ENCODE assay signal across 13 cellular contexts in the genomic region with DNA sequence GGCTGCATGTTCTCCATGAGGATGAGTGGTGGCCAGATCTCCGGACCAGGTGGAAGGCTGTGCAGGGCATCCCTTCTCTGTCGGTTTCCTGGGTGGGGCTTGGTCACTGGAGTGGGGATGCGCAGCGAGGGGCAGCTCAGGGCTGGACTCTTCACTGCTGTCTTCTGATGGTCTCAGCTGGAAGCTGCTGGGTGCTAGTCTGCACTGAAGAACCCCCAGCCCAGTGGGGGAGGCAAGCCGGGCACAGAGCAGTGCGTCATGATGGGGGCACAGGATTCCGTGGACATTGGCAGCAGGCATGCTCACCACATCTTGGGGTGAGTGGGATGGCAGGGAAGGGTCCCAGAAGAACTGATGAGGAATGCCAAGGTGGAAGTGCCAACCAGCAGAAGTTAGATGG. TPM values are rescaled to one million over a fixed set of nuclear protein-coding genes. Genes with fewer than 3 reads are reported as not detected.
DNase-seq lines count a peak whose midpoint lies in the region; ATAC-seq, FAIRE-seq and TF ChIP-seq lines count a peak whose summit lies in the region.
"Had no signal": no experiment of that assay in that cellular context is flagged by ENCODE, and none has a peak within 500 bp of the region (broad histone marks: within the 10 kb centered on the region; RNA-seq: fewer than 3 reads in every experiment).

No MANE protein-coding gene starts in this region.

- no peaks in the 10 kb centered on the region for H3K79me2 ChIP-seq in astrocyte (ENCODE audit: insufficient read depth, low read length)

- POLR2A ChIA-PET in IMR-90 (lab: Charles Lee; ENCODE audit: unreplicated experiment): no interaction called here

- 100% methylated on average over 2 of the region's 7 CpGs; no CpG with 5 or more reads in 1 of the 2 experiments for WGBS in IMR-90 (ENCODE audit: extremely low coverage in 2 of 2, insufficient read length in 1 of 2), 2 experiments
- 87 to 90% (median 90%) methylated on average over 7 of the region's 7 CpGs for WGBS in ovary, 3 donors

- H4K91ac ChIP-seq in IMR-90 (ENCODE audit: insufficient read depth, low read depth, low read length): peak overlapping the region; percentile 95

- no TSS peak for BruUV-seq in IMR-90 (replicated peaks; lab: Mats Ljungman, UMichigan)

- H3K36me3 ChIP-seq in IMR-90 (ENCODE audit: control insufficient read depth, insufficient read depth, low read length) (no peaks in the 10 kb centered on the region), astrocyte (ENCODE audit: insufficient read depth, low read length) (no peaks in the 10 kb centered on the region), ovary (no peaks in the 10 kb centered on the region), uterus (no peaks in the 10 kb centered on the region)

- no peak for TF ChIP-seq RAD21 in IMR-90 (IDR thresholded peaks at IDR 0.05; ENCODE audit: low read length)

- H2BK15ac ChIP-seq in IMR-90 (ENCODE audit: low read depth, low read length): peak overlapping the region; percentile 45; the same call in 2 of the 3 replicates

- DNase-seq in IMR-90: no peak
- DNase-seq in astrocyte (ENCODE audit: low read depth): no peak
- no peak for DNase-seq in ovary
- DNase-seq in uterus: no peak
- DNase-seq in T1000 (lab: John Stamatoyannopoulos, UW): no peak
- DNase-seq in NOMO-1 treated with dmso at 0.1 percent for 144 hours (lab: John Stamatoyannopoulos, UW; ENCODE audit: unreplicated experiment): no peak
- no peak for DNase-seq in effector memory CD8-positive, alpha-beta T cell
- DNase-seq in H4 (ENCODE audit: low spot score): no peak
- DNase-seq: C1 segment of cervical spinal cord, DMS153, NCI-H1417 treated with DMSO at 0.1 percent for 48 hours, NCI-H2029, NCI-H82 had no signal

- no peak overlapping the region for H3K4me3 ChIP-seq in IMR-90 (ENCODE audit: insufficient read depth, low read depth, low read length)
- H3K4me3 ChIP-seq in astrocyte (ENCODE audit: insufficient read depth, low read depth, low read length): no peak overlapping the region
- no peak overlapping the region for H3K4me3 ChIP-seq in ovary
- no peak overlapping the region for H3K4me3 ChIP-seq in uterus

- H2AFZ ChIP-seq in IMR-90 (replicated peaks; ENCODE audit: low read length, poor library complexity): no peak overlapping the region
- no peak overlapping the region for H2AFZ ChIP-seq in astrocyte (ENCODE audit: low read depth, low read length)

- no peak for ATAC-seq in IMR-90 (ENCODE audit: low read depth)
- ATAC-seq in effector memory CD8-positive, alpha-beta T cell (replicated peaks): no peak

- H3K9ac ChIP-seq in IMR-90 (ENCODE audit: low read depth, low read length): no peak overlapping the region
- H3K9ac ChIP-seq in astrocyte (ENCODE audit: low read length): peak overlapping the region; percentile 8

- H3K9me3 ChIP-seq in IMR-90 (ENCODE audit: control insufficient read depth, insufficient read depth, low read length) (no peaks in the 10 kb centered on the region), astrocyte (ENCODE audit: insufficient read depth, low read depth, low read length) (no peaks in the 10 kb centered on the region), ovary (no peaks in the 10 kb centered on the region), uterus (no peaks in the 10 kb centered on the region)

- peak overlapping the region; percentile 17 to 88; a peak in 3 of 4 replicates for H4K8ac ChIP-seq in IMR-90 (ENCODE audit: low read depth in 2 of 2, low read length in 2 of 2)

- H3K27me3 Mint-ChIP-seq in astrocyte (ENCODE audit: low read depth, unreplicated experiment): peaks cover 3% of the 10 kb centered on the region
- peaks cover 0 to 5% of the 10 kb centered on the region in 2 donors for H3K27me3 Mint-ChIP-seq in effector memory CD8-positive, alpha-beta T cell

- peak overlapping the region; percentile 67 for H2AK9ac ChIP-seq in IMR-90 (replicated peaks; ENCODE audit: low read depth, low read length, poor library complexity)

- H3K23ac ChIP-seq in IMR-90 (ENCODE audit: low read depth, low read length): peak overlapping the region; percentile 91

- H3K14ac ChIP-seq in IMR-90 (replicated peaks; ENCODE audit: low read depth, low read length): peak overlapping the region; percentile 96

- peaks cover 31% of the 10 kb centered on the region for H3K9me1 ChIP-seq in IMR-90 (ENCODE audit: insufficient read depth, low read length)

- no peak overlapping the region for H3K4me2 ChIP-seq in IMR-90 (ENCODE audit: low read depth, low read length)
- no peak overlapping the region for H3K4me2 ChIP-seq in astrocyte (ENCODE audit: low read length)

- H3K4me1 Mint-ChIP-seq in astrocyte (ENCODE audit: low read depth, unreplicated experiment): peaks cover 18% of the 10 kb centered on the region
- H3K4me1 Mint-ChIP-seq in effector memory CD8-positive, alpha-beta T cell (ENCODE audit: low read depth in 2 of 2): no peaks in the 10 kb centered on the region

- peak overlapping the region; percentile 58 for H3K27ac ChIP-seq in IMR-90 (ENCODE audit: insufficient read depth, low read length)
- no peak overlapping the region for H3K27ac ChIP-seq in astrocyte (ENCODE audit: low read depth, low read length)
- peak overlapping the region; percentile 42 to 71 for H3K27ac ChIP-seq in ovary
- peak overlapping the region; percentile 68 to 84 for H3K27ac ChIP-seq in uterus

- peak overlapping the region; percentile 98 for H2BK120ac ChIP-seq in IMR-90 (ENCODE audit: low read depth, low read length)

- peak overlapping the region; percentile 80 for H4K5ac ChIP-seq in IMR-90 (ENCODE audit: low read depth, low read length)

- peak overlapping the region; percentile 97 for H3K4ac ChIP-seq in IMR-90 (ENCODE audit: low read depth, low read length)

- peaks cover 35 to 51% of the 10 kb centered on the region in 2 experiments for H3K79me1 ChIP-seq in IMR-90 (ENCODE audit: low read depth in 1 of 2, low read length in 2 of 2)

- TF ChIP-seq CTCF in IMR-90 (conservative IDR thresholded peaks at IDR 0.05; ENCODE audit: low read depth, low read length) (no peak), astrocyte (IDR thresholded peaks at IDR 0.05; ENCODE audit: insufficient read depth, low read depth, low read length) (no peak), ovary (IDR thresholded peaks at IDR 0.05) (no peak), uterus (IDR thresholded peaks at IDR 0.05) (no peak)

- H2BK5ac ChIP-seq in IMR-90 (ENCODE audit: low read depth, low read length, poor library complexity, severe bottlenecking): peak overlapping the region; percentile 44

- no peak overlapping the region for H3K4me3 Mint-ChIP-seq in astrocyte (ENCODE audit: unreplicated experiment)
- H3K4me3 Mint-ChIP-seq in effector memory CD8-positive, alpha-beta T cell: no peak overlapping the region

- TF ChIP-seq POLR2A in IMR-90 (IDR thresholded peaks at IDR 0.05; ENCODE audit: low read depth, low read length): no peak
- no peak for TF ChIP-seq POLR2A in ovary (IDR thresholded peaks at IDR 0.05)
- TF ChIP-seq POLR2A in uterus (IDR thresholded peaks at IDR 0.05): no peak

- H3K27me3 ChIP-seq in IMR-90 (ENCODE audit: control insufficient read depth, insufficient read depth, low read length) (no peaks in the 10 kb centered on the region), astrocyte (ENCODE audit: insufficient read depth, low read length) (no peaks in the 10 kb centered on the region), ovary (no peaks in the 10 kb centered on the region), uterus (no peaks in the 10 kb centered on the region)

- H3K9me3 Mint-ChIP-seq in astrocyte (ENCODE audit: unreplicated experiment): peaks cover 3% of the 10 kb centered on the region
- H3K9me3 Mint-ChIP-seq in effector memory CD8-positive, alpha-beta T cell: no peaks in the 10 kb centered on the region

- H3K27ac Mint-ChIP-seq in astrocyte (ENCODE audit: unreplicated experiment): peak overlapping the region; percentile 80
- H3K27ac Mint-ChIP-seq in effector memory CD8-positive, alpha-beta T cell: no peak overlapping the region

- H3K18ac ChIP-seq in IMR-90 (ENCODE audit: low read depth, low read length): peak overlapping the region; percentile 91

- in situ Hi-C loops in IMR-90 (cut with MboI; ENCODE audit: low sequenced_read_pairs): no loop called here

- no peaks in the 10 kb centered on the region for H3K36me3 Mint-ChIP-seq in astrocyte (ENCODE audit: low read depth, unreplicated experiment)
- peaks cover 3% of the 10 kb centered on the region for H3K36me3 Mint-ChIP-seq in effector memory CD8-positive, alpha-beta T cell (ENCODE audit: insufficient read depth)

- no peak for FAIRE-seq in astrocyte (lab: Jason Lieb, UNC)

- CTCF ChIA-PET in IMR-90 (lab: Yijun Ruan, JAX): interaction anchor here (0.6 kb wide), 1 partner anchor 159 kb away, joined by 4 read pairs; no protein-coding TSS in a partner anchor

- H3K4me1 ChIP-seq in IMR-90 (ENCODE audit: control insufficient read depth, insufficient read depth, low read length): peaks cover 32% of the 10 kb centered on the region
- H3K4me1 ChIP-seq in astrocyte (ENCODE audit: insufficient read depth, low read length): peaks cover 19% of the 10 kb centered on the region
- peaks cover 6% of the 10 kb centered on the region for H3K4me1 ChIP-seq in ovary (ENCODE audit: insufficient read depth)
- H3K4me1 ChIP-seq in uterus: no peaks in the 10 kb centered on the region

- peak overlapping the region; percentile 91 for H2AK5ac ChIP-seq in IMR-90 (ENCODE audit: low read depth, low read length)

- peak overlapping the region; percentile 80; the same call in 1 of the 2 replicates for H3K56ac ChIP-seq in IMR-90 (ENCODE audit: extremely low read depth, insufficient read depth, low read length)

- TF ChIP-seq EP300 in ovary (IDR thresholded peaks at IDR 0.05): no peak

- H4K20me1 ChIP-seq in IMR-90 (ENCODE audit: insufficient read depth, low read length) (no peaks in the 10 kb centered on the region), astrocyte (ENCODE audit: insufficient read depth, low read length) (no peaks in the 10 kb centered on the region)

- intact Hi-C loops in IMR-90 (cut with micrococcal nuclease): loop anchor here (1.0 to 5.0 kb wide), 2 partner anchors 36 to 88 kb away; no protein-coding TSS in a partner anchor
- intact Hi-C loops in ovary (cut with DNase I): no loop called here
- intact Hi-C loops in uterus (cut with DNase I; ENCODE audit: low total_unique reads): no loop called here

- H2BK20ac ChIP-seq in IMR-90 (ENCODE audit: low read depth, low read length): peak overlapping the region; percentile 98

- dilution Hi-C loops in IMR-90 (cut with HindIII; ENCODE audit: low sequenced_read_pairs, unreplicated experiment): no loop called here

TF ChIP-seq in IMR-90, 13 proteins besides CTCF, POLR2A, EP300 and RAD21 (continues in another document):
- TF ChIP-seq RCOR1 (IDR thresholded peaks at IDR 0.05; ENCODE audit: insufficient replicate concordance, low read length) (no peak), FOS (IDR thresholded peaks at IDR 0.05; ENCODE audit: low read depth, low read length) (no peak), CEBPB (IDR thresholded peaks at IDR 0.05; ENCODE audit: low read depth, low read length) (no peak)

RNA-seq across cellular contexts. Expression of gene EEPD1, which starts 39.8 kb away (rescaled TPM):
- 7.3 and 8.1 TPM in 2 replicates for total RNA-seq in IMR-90 (2012; rRNA removed)
- polyA plus RNA-seq in IMR-90 (2012; rRNA removed): 13.9 and 15.2 TPM in 2 replicates
- polyA plus RNA-seq in IMR-90 (2012; cell fraction: cytosol; rRNA removed): 8.0 and 14.9 TPM in 2 replicates
- polyA plus RNA-seq in IMR-90 (2012; cell fraction: nucleus; rRNA removed; ENCODE audit: low replicate concordance): 39.3 and 53.7 TPM in 2 replicates
- 4.9 and 5.4 TPM in 2 replicates for total RNA-seq in astrocyte
- total RNA-seq in ovary: 10 to 100 TPM in 4 of 7 donors, 1 to 10 TPM in 3; 5.6 to 15.8 (median 10.7) TPM
- 10 to 100 TPM; 11.5 to 16.6 TPM for polyA plus RNA-seq in ovary
- 10 to 100 TPM in 3 of 4 donors, 1 to 10 TPM in 1; 1.8 to 18.4 (median 11.2) TPM for total RNA-seq in uterus
- total RNA-seq in H4 (2014; rRNA removed; shearing (Covaris generic)): 9.4 and 22.9 TPM in 2 replicates
